9 cellular contexts compared by ENCODE assay signal in the genomic region with DNA sequence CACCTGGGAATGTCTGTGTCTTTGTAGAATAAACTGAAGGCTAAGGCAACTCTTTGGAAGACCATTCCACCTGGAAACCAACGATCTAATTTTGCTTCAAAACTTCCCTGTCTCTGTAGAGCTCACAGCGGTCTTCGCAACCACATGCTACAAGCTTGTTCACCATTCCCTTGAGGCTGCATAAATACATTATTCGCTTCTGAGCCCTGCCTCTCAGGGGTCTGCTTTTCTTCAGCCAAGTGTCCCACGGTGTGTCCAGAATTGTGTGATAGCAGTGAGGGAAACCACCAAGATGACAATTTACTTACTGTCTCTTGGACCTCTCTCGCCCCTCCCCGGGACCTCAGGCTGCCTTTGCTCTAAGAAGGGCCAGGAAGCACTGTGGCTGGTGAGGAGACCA. TPM values are rescaled to one million over a fixed set of nuclear protein-coding genes. Genes with fewer than 3 reads are reported as not detected.
"Had no signal": no experiment of that assay in that cellular context is flagged by ENCODE, and none has a peak within 500 bp of the region (broad histone marks: within the 10 kb centered on the region; RNA-seq: fewer than 3 reads in every experiment).

No MANE protein-coding gene starts in this region.

- DNase-seq: GOT3, HCEC 1CT, IMR-90, KG1 had no signal

- FAIRE-seq: H54, HTR-8/SVneo, K562 had no signal

- H3K4me3 ChIP-seq: K562 had no signal

- ATAC-seq: K562 had no signal

- H3K27ac Mint-ChIP-seq: H9 had no signal

- H3K4me3 Mint-ChIP-seq: H9 had no signal

RNA-seq across cellular contexts. Expression of gene GPR12, which starts 51.1 kb away (rescaled TPM):
- total RNA-seq: H9, HT-29, IMR-90, K562 had no signal
- polyA plus RNA-seq: IMR-90, K562 had no signal
